Comparison of ENCODE assay signal across 8 cellular contexts in the genomic region with DNA sequence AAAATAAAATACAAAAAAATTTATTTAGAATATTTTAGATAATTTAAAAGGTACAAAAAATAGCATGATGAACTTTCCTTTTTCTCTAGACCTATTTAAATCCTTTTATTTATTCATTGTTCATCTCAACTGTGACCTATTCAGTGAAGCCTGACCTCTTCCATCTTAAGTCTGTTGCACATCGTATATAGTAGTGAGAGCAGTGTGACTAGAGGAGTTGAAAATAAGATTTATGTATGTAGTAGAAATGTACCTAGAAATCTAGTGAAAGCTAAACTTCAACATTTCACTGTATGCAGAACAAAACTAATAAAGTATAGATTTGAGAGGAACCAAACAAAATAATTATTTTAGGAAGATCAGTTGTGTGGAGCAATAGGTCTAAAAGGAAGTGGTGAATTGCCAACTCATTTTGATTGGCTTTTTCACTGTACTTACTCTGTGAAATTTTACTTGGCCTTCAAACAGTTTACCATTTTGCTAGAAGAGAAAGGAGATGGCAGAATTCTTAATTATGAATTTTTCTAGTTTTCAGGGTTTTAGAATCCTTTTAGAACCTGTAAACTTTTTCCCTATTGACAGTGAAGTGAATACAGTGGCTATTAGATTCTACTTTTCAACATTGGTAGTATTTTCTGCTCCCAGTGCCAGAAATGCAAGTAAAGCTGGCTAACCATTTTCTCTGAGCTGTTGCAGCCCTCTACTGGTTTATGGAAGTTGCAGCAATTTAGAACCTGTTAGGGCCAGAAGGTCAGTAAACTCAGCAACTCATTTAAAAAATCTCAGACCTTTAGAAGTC. TPM values are rescaled to one million over a fixed set of nuclear protein-coding genes. Genes with fewer than 3 reads are reported as not detected.
DNase-seq lines count a peak whose midpoint lies in the region; ATAC-seq and TF ChIP-seq lines count a peak whose summit lies in the region.

No MANE protein-coding gene starts in this region.

- H3K4me1 ChIP-seq in neutrophil (ENCODE audit: control insufficient read depth in 1 of 2, insufficient read depth in 1 of 2, low read depth in 1 of 2, low read length in 1 of 2), result peaks cover 70 to 82% of the 10 kb centered on the region in 2 experiments

- peak overlapping the region; percentile 87 for H3K27ac ChIP-seq in neutrophil

- H3K27me3 ChIP-seq in neutrophil, result no peaks in the 10 kb centered on the region

- H3K4me3 ChIP-seq in neutrophil (ENCODE audit: low read depth in 1 of 2, low read length in 1 of 2), result peak overlapping the region; percentile 19 to 26

- H3K9me3 Mint-ChIP-seq in activated B cell treated with CpG ODN at 0.5 μM for 24 hours, result no peaks in the 10 kb centered on the region

- peaks cover 79% of the 10 kb centered on the region for H3K4me1 Mint-ChIP-seq in activated B cell treated with CpG ODN at 0.5 μM for 24 hours

- H3K36me3 ChIP-seq in neutrophil, result no peaks in the 10 kb centered on the region

- peak overlapping the region; percentile 83 for H3K27ac Mint-ChIP-seq in activated B cell treated with CpG ODN at 0.5 μM for 24 hours

- H3K9me3 ChIP-seq in neutrophil, result no peaks in the 10 kb centered on the region

- TF ChIP-seq CTCF in activated B cell treated with CpG ODN at 0.5 μM for 24 hours (IDR thresholded peaks at IDR 0.05) (no peak), neutrophil (IDR thresholded peaks at IDR 0.05) (peak; percentile 65)

- peak overlapping the region; percentile 39 for H3K4me3 Mint-ChIP-seq in activated B cell treated with CpG ODN at 0.5 μM for 24 hours

- POLR2A ChIA-PET in activated B cell treated with CpG ODN at 0.5 μM for 24 hours (lab: Charles Lee), result interaction anchor here (1.3 to 2.8 kb wide), 4 partner anchors 11 to 74 kb away, joined by 7 to 25 read pairs (median 15); a partner anchor contains a TSS

- intact Hi-C loops in activated B cell treated with CpG ODN at 0.5 μM for 24 hours (cut with micrococcal nuclease), result loop anchor here (1.0 to 5.0 kb wide), 8 partner anchors 11 to 493 kb away; a partner anchor contains a TSS

- ATAC-seq in HG02759 (IDR thresholded peaks at IDR 0.05; ENCODE audit: unreplicated experiment) (peak; percentile 55), activated B cell treated with CpG ODN at 0.5 μM for 24 hours (ENCODE audit: low read depth) (peak; percentile 62), GM19328 (IDR thresholded peaks at IDR 0.05; ENCODE audit: unreplicated experiment) (no peak)

- DNase-seq in stimulated activated naive CD4-positive, alpha-beta T cell (lab: John Stamatoyannopoulos, UW), result peak in 5 of 6 experiments; percentile 11 to 62 (median 40)
- DNase-seq in stimulated activated naive CD4-positive, alpha-beta T cell treated with Interleukin-2 at 50 U/mL for 16 hours (lab: John Stamatoyannopoulos, UW), result no peak
- DNase-seq in NCI-H2171 (lab: John Stamatoyannopoulos, UW), result peak; percentile 1
- DNase-seq in activated B cell treated with CpG ODN at 0.5 μM for 24 hours, result no peak
- DNase-seq in fibroblast of peridontal ligament (ENCODE audit: extremely low read depth), result peak; percentile 87

- H3K36me3 Mint-ChIP-seq in activated B cell treated with CpG ODN at 0.5 μM for 24 hours (ENCODE audit: low read depth), result peaks cover 8% of the 10 kb centered on the region

- CTCF ChIA-PET in activated B cell treated with CpG ODN at 0.5 μM for 24 hours (lab: Charles Lee), result interaction anchor here (0.6 to 2.8 kb wide), 18 partner anchors 9 to 493 kb away, joined by 3 to 44 read pairs (median 4); no protein-coding TSS in a partner anchor

- H3K27me3 Mint-ChIP-seq in activated B cell treated with CpG ODN at 0.5 μM for 24 hours, result no peaks in the 10 kb centered on the region

RNA-seq across cellular contexts. Expression of a gene that starts 11.1 kb away (rescaled TPM):
- total RNA-seq in activated B cell treated with CpG ODN at 0.5 μM for 24 hours, result 121 and 125 TPM in 2 replicates

RNA-seq across cellular contexts. Expression of a gene that starts 45.1 kb away (rescaled TPM):
- 168 and 169 TPM in 2 replicates for total RNA-seq in activated B cell treated with CpG ODN at 0.5 μM for 24 hours

Comparison
In these comparisons a context has a peak if more than half of its experiments do, and no peak if none do; other contexts are left out.
1. DNase-seq: peak in stimulated activated naive CD4-positive, alpha-beta T cell (5 of 6), NCI-H2171 (single experiment) and fibroblast of peridontal ligament (single experiment); none in stimulated activated naive CD4-positive, alpha-beta T cell treated with Interleukin-2 at 50 U/mL for 16 hours (single experiment) and activated B cell treated with CpG ODN at 0.5 μM for 24 hours (single experiment).